Comparison of ENCODE assay signal across 28 cellular contexts in the genomic region with DNA sequence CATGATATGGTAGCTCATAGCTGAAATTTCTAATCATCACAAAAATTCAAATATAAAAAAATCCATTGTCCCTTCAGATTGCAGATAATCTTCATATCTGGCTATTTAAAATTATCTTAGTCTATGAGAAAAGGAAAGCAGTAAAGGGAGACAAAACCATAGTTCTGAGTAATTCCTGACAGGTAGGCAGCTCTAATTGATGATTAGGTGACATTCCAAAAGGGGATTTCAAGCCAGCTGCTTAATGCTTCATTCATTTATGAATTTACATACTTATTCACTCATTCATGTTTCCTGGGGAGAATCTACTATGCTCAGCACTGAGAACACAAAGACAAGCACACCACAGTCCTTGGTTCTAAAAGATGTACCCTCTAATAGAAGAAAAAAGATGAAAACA.
"Had no signal": no experiment of that assay in that cellular context is flagged by ENCODE, and none has a peak within 500 bp of the region (broad histone marks: within the 10 kb centered on the region; RNA-seq: fewer than 3 reads in every experiment).

No MANE protein-coding gene starts in this region.

- H3K27ac Mint-ChIP-seq: stimulated activated effector memory CD8-positive, alpha-beta T cell treated with anti-CD3 and anti-CD28 coated beads, Interleukin-12 subunit alpha, Interleukin-12 subunit beta, amount 100 ng/mL, for 72 hours; stimulated activated memory B cell treated with anti-CD40 and anti-IgM and Interleukin-4, amounts not matched to agents 10 μg/mL and 1 μg/mL and 100 μg/mL, for 72 hours; stimulated activated naive B cell treated with anti-CD40 and anti-IgM and Interleukin-4, amounts not matched to agents 10 μg/mL and 1 μg/mL and 100 μg/mL, for 72 hours; stimulated activated naive CD8-positive, alpha-beta T cell treated with anti-CD3 and anti-CD28 coated beads, Interleukin-15, amount 100 ng/mL, for 72 hours; stimulated activated naive CD8-positive, alpha-beta T cell treated with anti-CD3 and anti-CD28 coated beads, Interleukin-15, Interleukin-2, amounts not matched to agents 100 ng/mL and 50 ng/mL, for 24 hours; type B pancreatic cell had no signal

- H3K4me3 Mint-ChIP-seq: stimulated activated effector memory CD8-positive, alpha-beta T cell treated with anti-CD3 and anti-CD28 coated beads, Interleukin-12 subunit alpha, Interleukin-12 subunit beta, amount 100 ng/mL, for 72 hours; stimulated activated memory B cell treated with anti-CD40 and anti-IgM and Interleukin-4, amounts not matched to agents 10 μg/mL and 1 μg/mL and 100 μg/mL, for 72 hours; stimulated activated naive B cell treated with anti-CD40 and anti-IgM and Interleukin-4, amounts not matched to agents 10 μg/mL and 1 μg/mL and 100 μg/mL, for 72 hours; stimulated activated naive CD8-positive, alpha-beta T cell treated with anti-CD3 and anti-CD28 coated beads, Interleukin-15, amount 100 ng/mL, for 72 hours; stimulated activated naive CD8-positive, alpha-beta T cell treated with anti-CD3 and anti-CD28 coated beads, Interleukin-15, Interleukin-2, amounts not matched to agents 100 ng/mL and 50 ng/mL, for 24 hours; type B pancreatic cell had no signal

- H3K4me3 ChIP-seq: stomach, suprapubic skin, testis, thoracic aorta, thyroid gland, tibial artery, tibial nerve, transverse colon, upper lobe of left lung, upper lobe of right lung, uterus, vagina had no signal

- DNase-seq: stimulated activated CD4-positive, alpha-beta T cell treated with anti-CD3 and anti-CD28 coated beads, Interleukin-2, amount 100 ng/mL, for 48 hours; stimulated activated CD4-positive, alpha-beta T cell treated with anti-CD3 and anti-CD28 coated beads, Interleukin-4, amount 100 ng/mL, for 1 hour; stimulated activated CD4-positive, alpha-beta T cell treated with anti-CD3 and anti-CD28 coated beads, Interleukin-4, amount 100 ng/mL, for 24 hours; stimulated activated CD4-positive, alpha-beta T cell treated with anti-CD3 and anti-CD28 coated beads, Interleukin-4, amount 100 ng/mL, for 4 hours; stimulated activated CD8-positive, alpha-beta memory T cell treated with anti-CD3 and anti-CD28 coated beads, Interleukin-4, amount 100 ng/mL, for 48 hours; stimulated activated naive B cell treated with anti-CD40 and anti-IgM and Interleukin-4, amounts not matched to agents 10 μg/mL and 1 μg/mL and 100 μg/mL, for 72 hours; stimulated activated naive CD4-positive, alpha-beta T cell; stimulated activated naive CD4-positive, alpha-beta T cell treated with Interleukin-2 at 50 U/mL for 16 hours; stimulated activated naive CD8-positive, alpha-beta T cell treated with anti-CD3 and anti-CD28 coated beads, Interleukin-15, amount 100 ng/mL, for 72 hours; stimulated activated naive CD8-positive, alpha-beta T cell treated with anti-CD3 and anti-CD28 coated beads, Interleukin-15, Interleukin-2, amounts not matched to agents 100 U/mL and 50 U/mL, for 24 hours; stomach; substantia nigra; thyroid gland; tibial artery; transverse colon; trophoblast cell; upper lobe of left lung; upper lobe of right lung; uterus had no signal

- H3K4me1 ChIP-seq: stomach, suprapubic skin, testis, thyroid gland, transverse colon, upper lobe of left lung, upper lobe of right lung, uterus, vagina had no signal

- H3K9me3 Mint-ChIP-seq: stimulated activated naive B cell treated with anti-CD40 and anti-IgM and Interleukin-4, amounts not matched to agents 10 μg/mL and 1 μg/mL and 100 μg/mL, for 72 hours; stimulated activated naive CD8-positive, alpha-beta T cell treated with anti-CD3 and anti-CD28 coated beads, Interleukin-15, amount 100 ng/mL, for 72 hours; stimulated activated naive CD8-positive, alpha-beta T cell treated with anti-CD3 and anti-CD28 coated beads, Interleukin-15, Interleukin-2, amounts not matched to agents 100 ng/mL and 50 ng/mL, for 24 hours; type B pancreatic cell had no signal

- H3K27me3 Mint-ChIP-seq: stimulated activated memory B cell treated with anti-CD40 and anti-IgM and Interleukin-4, amounts not matched to agents 10 μg/mL and 1 μg/mL and 100 μg/mL, for 72 hours; stimulated activated naive B cell treated with anti-CD40 and anti-IgM and Interleukin-4, amounts not matched to agents 10 μg/mL and 1 μg/mL and 100 μg/mL, for 72 hours; stimulated activated naive CD8-positive, alpha-beta T cell treated with anti-CD3 and anti-CD28 coated beads, Interleukin-15, amount 100 ng/mL, for 72 hours; stimulated activated naive CD8-positive, alpha-beta T cell treated with anti-CD3 and anti-CD28 coated beads, Interleukin-15, Interleukin-2, amounts not matched to agents 100 ng/mL and 50 ng/mL, for 24 hours; type B pancreatic cell had no signal

- H3K27ac ChIP-seq: stomach, suprapubic skin, thoracic aorta, thyroid gland, tibial artery, tibial nerve, transverse colon, upper lobe of left lung, upper lobe of right lung, uterus, vagina had no signal

- H3K4me1 Mint-ChIP-seq: stimulated activated effector memory CD8-positive, alpha-beta T cell treated with anti-CD3 and anti-CD28 coated beads, Interleukin-12 subunit alpha, Interleukin-12 subunit beta, amount 100 ng/mL, for 72 hours; stimulated activated memory B cell treated with anti-CD40 and anti-IgM and Interleukin-4, amounts not matched to agents 10 μg/mL and 1 μg/mL and 100 μg/mL, for 72 hours; stimulated activated naive B cell treated with anti-CD40 and anti-IgM and Interleukin-4, amounts not matched to agents 10 μg/mL and 1 μg/mL and 100 μg/mL, for 72 hours; stimulated activated naive CD8-positive, alpha-beta T cell treated with anti-CD3 and anti-CD28 coated beads, Interleukin-15, amount 100 ng/mL, for 72 hours had no signal

- H3K36me3 Mint-ChIP-seq: stimulated activated effector memory CD8-positive, alpha-beta T cell treated with anti-CD3 and anti-CD28 coated beads, Interleukin-12 subunit alpha, Interleukin-12 subunit beta, amount 100 ng/mL, for 72 hours; stimulated activated memory B cell treated with anti-CD40 and anti-IgM and Interleukin-4, amounts not matched to agents 10 μg/mL and 1 μg/mL and 100 μg/mL, for 72 hours; stimulated activated naive B cell treated with anti-CD40 and anti-IgM and Interleukin-4, amounts not matched to agents 10 μg/mL and 1 μg/mL and 100 μg/mL, for 72 hours; type B pancreatic cell had no signal

- H3K9me3 ChIP-seq: stomach, suprapubic skin, testis, thoracic aorta, thyroid gland, tibial artery, tibial nerve, transverse colon, upper lobe of left lung, upper lobe of right lung, uterus, vagina had no signal

- H3K27me3 ChIP-seq: stomach, suprapubic skin, testis, thyroid gland, tibial artery, tibial nerve, transverse colon, upper lobe of left lung, upper lobe of right lung, uterus, vagina had no signal

- H3K36me3 ChIP-seq: stomach, suprapubic skin, thoracic aorta, thyroid gland, tibial artery, tibial nerve, transverse colon, upper lobe of left lung, upper lobe of right lung, uterus, vagina had no signal
